Comparison of ENCODE assay signal across 24 cellular contexts in genomic region chr5:143147382-143147781, GRCh38.
DNase-seq lines count a peak whose midpoint lies in the region; ATAC-seq and TF ChIP-seq lines count a peak whose summit lies in the region.
"Had no signal": no experiment of that assay in that cellular context is flagged by ENCODE, and none has a peak within 500 bp of the region (broad histone marks: within the 10 kb centered on the region; RNA-seq: fewer than 3 reads in every experiment).

No MANE protein-coding gene starts in this region.

- H3K36me3 Mint-ChIP-seq in CD14-positive monocyte = peaks cover 70 to 76% of the 10 kb centered on the region in 2 donors

- no peak overlapping the region for H3K9ac ChIP-seq in smooth muscle cell (ENCODE audit: low read depth)
- H3K9ac ChIP-seq: KMS-11 had no signal

- H3K27ac ChIP-seq in lower lobe of right lung (peak overlapping the region; percentile 50), smooth muscle cell (ENCODE audit: low read depth) (peak overlapping the region; percentile 65), vagina (peak overlapping the region; percentile 28)
- H3K27ac ChIP-seq: 22Rv1, cardiac muscle cell, KMS-11, pancreas had no signal

- TF ChIP-seq CTCF in lower lobe of right lung (IDR thresholded peaks at IDR 0.05) (no peak), smooth muscle cell (IDR thresholded peaks at IDR 0.05; ENCODE audit: borderline replicate concordance, insufficient read depth, poor library complexity, severe bottlenecking) (no peak), vagina (IDR thresholded peaks at IDR 0.05) (no peak), CD14-positive monocyte (IDR thresholded peaks at IDR 0.05) (no peak)

- DNase-seq in NOMO-1 treated with DMSO at 0.1 percent for 48 hours (lab: John Stamatoyannopoulos, UW; ENCODE audit: unreplicated experiment) (peak; percentile 19), NOMO-1 (lab: John Stamatoyannopoulos, UW; ENCODE audit: unreplicated experiment in 2 of 2) (no peak), lower lobe of right lung (no peak), smooth muscle cell (lab: John Stamatoyannopoulos, UW; ENCODE audit: unreplicated experiment) (no peak), vagina (ENCODE audit: extremely low spot score in 2 of 2) (no peak), CD14-positive monocyte (ENCODE audit: low spot score) (no peak)
- no peak for DNase-seq in central memory CD4-positive, alpha-beta T cell
- DNase-seq: activated CD8-positive, alpha-beta T cell treated with anti-CD3 and anti-CD28 coated beads for 36 hours; aorta; endodermal cell; NCI-H146; pancreas; PC-3; right cardiac atrium; stimulated activated naive CD8-positive, alpha-beta T cell treated with anti-CD3 and anti-CD28 coated beads, Interleukin-15, Interleukin-2, amounts not matched to agents 100 U/mL and 50 U/mL, for 24 hours; upper lobe of left lung had no signal

- H3K4me3 Mint-ChIP-seq in CD14-positive monocyte = no peak overlapping the region
- H3K4me3 Mint-ChIP-seq: activated CD8-positive, alpha-beta T cell treated with anti-CD3 and anti-CD28 coated beads for 36 hours; activated naive CD4-positive, alpha-beta T cell treated with anti-CD3 and anti-CD28 coated beads, Interleukin-2, amount 50 U/mL, for 24 hours; endodermal cell; HFFc6 had no signal

- no peaks in the 10 kb centered on the region for H4K20me1 ChIP-seq in smooth muscle cell (ENCODE audit: low read depth)

- H2AFZ ChIP-seq in smooth muscle cell (ENCODE audit: low read depth) = no peak overlapping the region

- ATAC-seq in lower lobe of right lung (no peak), HG02885 (IDR thresholded peaks at IDR 0.05; ENCODE audit: poor library complexity, unreplicated experiment) (no peak)
- ATAC-seq: activated CD8-positive, alpha-beta T cell treated with anti-CD3 and anti-CD28 coated beads for 36 hours; GM12878; PC-3; right cardiac atrium; stimulated activated naive CD8-positive, alpha-beta T cell treated with anti-CD3 and anti-CD28 coated beads, Interleukin-15, Interleukin-2, amounts not matched to agents 100 U/mL and 50 U/mL, for 24 hours had no signal

- peaks cover 9% of the 10 kb centered on the region for H3K4me1 Mint-ChIP-seq in CD14-positive monocyte

- H3F3A ChIP-seq in smooth muscle cell (ENCODE audit: low read depth) = peaks cover 28% of the 10 kb centered on the region

- no peak overlapping the region for H3K4me2 ChIP-seq in smooth muscle cell
- H3K4me2 ChIP-seq: KMS-11 had no signal

- no peak for TF ChIP-seq POLR2A in vagina (IDR thresholded peaks at IDR 0.05)

- no peaks in the 10 kb centered on the region for H3K9me3 ChIP-seq in lower lobe of right lung
- H3K9me3 ChIP-seq in smooth muscle cell (replicated peaks; ENCODE audit: low read depth) = no peaks in the 10 kb centered on the region
- no peaks in the 10 kb centered on the region for H3K9me3 ChIP-seq in vagina
- H3K9me3 ChIP-seq: pancreas, upper lobe of left lung had no signal

- 71% methylated on average over 4 of the region's 4 CpGs for WGBS in smooth muscle cell (ENCODE audit: low lambda C conversion rate)

- intact Hi-C loops in lower lobe of right lung (cut with DNase I) (no loop called here), vagina (cut with DNase I) (loop anchor here (10.0 kb wide), 1 partner anchor 257 kb away; the partner anchor contains the start of gene NR3C1), CD14-positive monocyte (cut with micrococcal nuclease) (no loop called here)

- H3K27me3 ChIP-seq in lower lobe of right lung (ENCODE audit: low read depth) (no peaks in the 10 kb centered on the region), smooth muscle cell (ENCODE audit: low read depth) (no peaks in the 10 kb centered on the region), vagina (no peaks in the 10 kb centered on the region)
- H3K27me3 ChIP-seq: cardiac muscle cell, pancreas, upper lobe of left lung had no signal

- H3K4me3 ChIP-seq in lower lobe of right lung = no peak overlapping the region
- H3K4me3 ChIP-seq in smooth muscle cell = no peak overlapping the region
- no peak overlapping the region for H3K4me3 ChIP-seq in vagina
- H3K4me3 ChIP-seq: cardiac muscle cell, GM12878, pancreas, upper lobe of left lung had no signal

- H3K9me3 Mint-ChIP-seq in CD14-positive monocyte = no peaks in the 10 kb centered on the region
- H3K9me3 Mint-ChIP-seq: activated CD8-positive, alpha-beta T cell treated with anti-CD3 and anti-CD28 coated beads for 36 hours; activated naive CD4-positive, alpha-beta T cell treated with anti-CD3 and anti-CD28 coated beads, Interleukin-2, amount 50 U/mL, for 24 hours; activated T-helper 2 cell treated with anti-CD3 and anti-CD28 coated beads, Interferon-gamma antibody, Interleukin-2, Interleukin-4, amounts not matched to agents 10 μg/mL and 5 μg/mL and 100 μg/mL, durations not matched to agents 14 hours and 24 hours and 36 hours; endodermal cell; HFFc6 had no signal

- H3K36me3 ChIP-seq in lower lobe of right lung = peaks cover 9% of the 10 kb centered on the region
- no peaks in the 10 kb centered on the region for H3K36me3 ChIP-seq in smooth muscle cell (ENCODE audit: low read depth)
- no peaks in the 10 kb centered on the region for H3K36me3 ChIP-seq in vagina
- H3K36me3 ChIP-seq: cardiac muscle cell, pancreas had no signal

- peaks cover 29% of the 10 kb centered on the region for H3K4me1 ChIP-seq in lower lobe of right lung
- H3K4me1 ChIP-seq in smooth muscle cell (ENCODE audit: low read depth) = peaks cover 12% of the 10 kb centered on the region
- peaks cover 69% of the 10 kb centered on the region for H3K4me1 ChIP-seq in vagina
- H3K4me1 ChIP-seq: pancreas had no signal

- H3K27me3 Mint-ChIP-seq in CD14-positive monocyte (ENCODE audit: low read depth in 3 of 3) = no peaks in the 10 kb centered on the region
- H3K27me3 Mint-ChIP-seq: activated CD8-positive, alpha-beta T cell treated with anti-CD3 and anti-CD28 coated beads for 36 hours; activated naive CD4-positive, alpha-beta T cell treated with anti-CD3 and anti-CD28 coated beads, Interleukin-2, amount 50 U/mL, for 24 hours had no signal

- H3K79me2 ChIP-seq in smooth muscle cell (ENCODE audit: low read depth) = no peaks in the 10 kb centered on the region

- peak overlapping the region in 1 of 7 donors; percentile 36 for H3K27ac Mint-ChIP-seq in CD14-positive monocyte
- H3K27ac Mint-ChIP-seq: activated CD8-positive, alpha-beta T cell treated with anti-CD3 and anti-CD28 coated beads for 36 hours; activated naive CD4-positive, alpha-beta T cell treated with anti-CD3 and anti-CD28 coated beads, Interleukin-2, amount 50 U/mL, for 24 hours; activated T-helper 2 cell treated with anti-CD3 and anti-CD28 coated beads, Interferon-gamma antibody, Interleukin-2, Interleukin-4, amounts not matched to agents 10 μg/mL and 5 μg/mL and 100 μg/mL, durations not matched to agents 14 hours and 24 hours and 36 hours; endodermal cell; HFFc6 had no signal
